In the genomic region with DNA sequence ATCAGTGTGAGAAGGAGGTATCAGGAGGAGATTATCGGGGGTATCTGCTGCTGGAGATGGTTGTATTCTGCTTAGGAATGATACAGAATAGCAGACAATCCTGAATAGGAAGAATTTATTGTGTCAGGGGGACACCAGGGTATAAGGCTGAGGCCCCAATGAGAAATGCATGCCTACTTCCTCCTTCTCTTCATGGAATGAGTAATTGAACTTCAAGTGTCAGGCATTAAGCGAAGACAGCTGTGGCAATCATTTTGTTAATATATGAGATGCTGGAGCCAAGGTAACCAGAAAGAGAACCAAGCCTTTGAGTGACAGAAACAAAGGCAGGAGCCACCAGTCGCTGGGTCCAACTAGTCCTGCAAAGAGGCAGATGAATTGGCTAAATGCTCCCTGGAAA, we compare ENCODE assay signal across 23 cellular contexts.
"Had no signal": no experiment of that assay in that cellular context is flagged by ENCODE, and none has a peak within 500 bp of the region (broad histone marks: within the 10 kb centered on the region; RNA-seq: fewer than 3 reads in every experiment).

No MANE protein-coding gene starts in this region.

- H3K27ac Mint-ChIP-seq: activated CD8-positive, alpha-beta T cell treated with anti-CD3 and anti-CD28 coated beads, Interleukin-2, amount 10 ng/mL, durations not matched to agents 7 days and 5 days; activated naive CD8-positive, alpha-beta T cell treated with anti-CD3 and anti-CD28 coated beads, Interleukin-2, amount 10 ng/mL, durations not matched to agents 7 days and 5 days; T-helper 1 cell treated with Interleukin-12 subunit alpha and Interleukin-12 subunit beta and Interleukin-4 antibody, amounts not matched to agents 30 μg/mL and 1 μg/mL, for 36 hours had no signal

- H3K4me1 Mint-ChIP-seq: activated naive CD8-positive, alpha-beta T cell treated with anti-CD3 and anti-CD28 coated beads, Interleukin-2, amount 10 ng/mL, durations not matched to agents 7 days and 5 days had no signal

- H3K4me3 Mint-ChIP-seq: activated CD8-positive, alpha-beta T cell treated with anti-CD3 and anti-CD28 coated beads, Interleukin-2, amount 10 ng/mL, durations not matched to agents 7 days and 5 days; activated naive CD8-positive, alpha-beta T cell treated with anti-CD3 and anti-CD28 coated beads, Interleukin-2, amount 10 ng/mL, durations not matched to agents 7 days and 5 days; T-helper 1 cell treated with Interleukin-12 subunit alpha and Interleukin-12 subunit beta and Interleukin-4 antibody, amounts not matched to agents 30 μg/mL and 1 μg/mL, for 36 hours had no signal

- H3K27me3 Mint-ChIP-seq: activated naive CD8-positive, alpha-beta T cell treated with anti-CD3 and anti-CD28 coated beads, Interleukin-2, amount 10 ng/mL, durations not matched to agents 7 days and 5 days had no signal

- ATAC-seq: activated CD4-positive, CD25-positive, alpha-beta regulatory T cell treated with anti-CD3 and anti-CD28 coated beads, Interleukin-2, amount 50 U/mL, for 24 hours; activated CD8-positive, alpha-beta T cell treated with anti-CD3 and anti-CD28 coated beads, Interleukin-2, amount 10 ng/mL, durations not matched to agents 7 days and 5 days had no signal

- H3K9me3 Mint-ChIP-seq: activated naive CD8-positive, alpha-beta T cell treated with anti-CD3 and anti-CD28 coated beads, Interleukin-2, amount 10 ng/mL, durations not matched to agents 7 days and 5 days; T-helper 1 cell treated with Interleukin-12 subunit alpha and Interleukin-12 subunit beta and Interleukin-4 antibody, amounts not matched to agents 30 μg/mL and 1 μg/mL, for 36 hours had no signal

- H3K36me3 Mint-ChIP-seq: activated naive CD8-positive, alpha-beta T cell treated with anti-CD3 and anti-CD28 coated beads, Interleukin-2, amount 10 ng/mL, durations not matched to agents 7 days and 5 days had no signal

- DNase-seq: activated CD4-positive, alpha-beta T cell treated with anti-CD3 and anti-CD28 coated beads for 4 hours; activated CD4-positive, alpha-beta T cell treated with anti-CD3 and anti-CD28 coated beads, Interleukin-2, amount 50 U/mL, for 4 hours; activated CD8-positive, alpha-beta memory T cell treated with anti-CD3 and anti-CD28 coated beads, Interleukin-2, amount 50 U/mL, for 48 hours; activated CD8-positive, alpha-beta T cell treated with anti-CD3 and anti-CD28 coated beads, Interleukin-2, amount 10 ng/mL, durations not matched to agents 7 days and 5 days; activated naive CD4-positive, alpha-beta T cell treated with anti-CD3 and anti-CD28 coated beads, Interleukin-2, amount 50 U/mL, for 16 hours; activated naive CD8-positive, alpha-beta T cell treated with anti-CD3 and anti-CD28 coated beads, Interleukin-2, amount 10 ng/mL, durations not matched to agents 7 days and 5 days; activated T-cell treated with anti-CD3 and anti-CD28 coated beads, Interleukin-2, amount 50 U/mL, for 1 hour; aorta; caudate nucleus; colonic mucosa; Kasumi-1; NCI-H1105; NCI-H1436; NCI-H1694 treated with DMSO at 0.1 percent for 48 hours; NCI-H2029 treated with DMSO at 0.1 percent for 48 hours; NCI-H2227 treated with DMSO at 0.1 percent for 48 hours; NCI-H446 treated with DMSO at 0.1 percent for 48 hours; NCI-H524 treated with DMSO at 0.1 percent for 48 hours; NCI-H748 treated with DMSO at 0.1 percent for 48 hours; PC-9; SHP77 treated with DMSO at 0.1 percent for 48 hours had no signal
